In the genomic region with DNA sequence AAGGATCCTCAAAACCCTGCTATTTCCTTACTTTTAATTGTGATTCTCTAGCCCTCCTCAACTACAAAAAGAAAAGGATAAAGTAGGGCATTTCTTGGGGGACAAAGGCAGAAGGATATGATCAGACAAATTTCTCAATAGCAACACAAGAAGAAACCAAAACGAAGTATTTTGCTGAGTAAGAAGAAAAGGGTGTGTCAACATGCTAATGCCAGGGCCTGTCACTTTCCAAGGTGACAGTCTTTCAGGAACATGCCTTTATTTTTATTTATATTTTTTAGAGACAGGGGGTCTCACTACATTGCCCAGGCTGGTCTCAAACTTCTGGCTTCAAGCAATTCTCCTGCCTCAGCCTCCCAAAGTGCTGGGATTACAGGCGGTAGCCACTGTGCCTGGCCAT, we compare ENCODE assay signal across 10 cellular contexts.
"Had no signal": no experiment of that assay in that cellular context is flagged by ENCODE, and none has a peak within 500 bp of the region (broad histone marks: within the 10 kb centered on the region; RNA-seq: fewer than 3 reads in every experiment).

No MANE protein-coding gene starts in this region.

- H3K27ac Mint-ChIP-seq: immature natural killer cell had no signal

- H3K36me3 ChIP-seq: ovary, uterus had no signal

- H3K4me3 Mint-ChIP-seq: immature natural killer cell, T-cell had no signal

- H3K27me3 Mint-ChIP-seq: T-cell had no signal

- H3K4me3 ChIP-seq: ovary, uterus had no signal

- H3K27ac ChIP-seq: ovary, uterus had no signal

- H3K4me1 Mint-ChIP-seq: T-cell had no signal

- ATAC-seq: foreskin keratinocyte, left colon, T-cell had no signal

- H3K4me1 ChIP-seq: uterus had no signal

- DNase-seq: activated CD4-positive, alpha-beta T cell treated with anti-CD3 and anti-CD28 coated beads for 4 hours; activated gamma-delta T cell treated with Interleukin-2 at 50 U/mL for 16 hours; activated T-cell treated with anti-CD3 and anti-CD28 coated beads for 4 hours; aorta; foreskin keratinocyte; immature natural killer cell; left colon; ovary; T-cell; uterus had no signal

- H3K27me3 ChIP-seq: foreskin keratinocyte, ovary, uterus had no signal

- H3K9me3 ChIP-seq: ovary, uterus had no signal

- H3K9me3 Mint-ChIP-seq: immature natural killer cell, T-cell had no signal
